Comparison of ENCODE assay signal across 1 cellular context in genomic region chr2:30239308-30240161, GRCh38.
TF ChIP-seq lines count a peak whose summit lies in the region.

No MANE protein-coding gene starts in this region.

TF ChIP-seq in A549, 52 proteins besides CTCF, POLR2A, EP300 and RAD21 (continued from another document):
- TF ChIP-seq ZFP36 (IDR thresholded peaks at IDR 0.05; ENCODE audit: borderline replicate concordance, partially characterized antibody) (no peak), FOSL2 (IDR thresholded peaks at IDR 0.05) (no peak), FOSL2 (CRISPR knock-in tag; IDR thresholded peaks at IDR 0.05) (no peak), ZNF302 (CRISPR knock-in tag; IDR thresholded peaks at IDR 0.05) (no peak), ATOH8 (CRISPR knock-in tag; IDR thresholded peaks at IDR 0.05; ENCODE audit: low read depth) (no peak), CEBPB (IDR thresholded peaks at IDR 0.05) (peak; percentile 28 to 69; a peak in 2 of 4 replicates), USF2 (IDR thresholded peaks at IDR 0.05) (no peak), MAX (IDR thresholded peaks at IDR 0.05) (peak; percentile 64), EHF (CRISPR knock-in tag; IDR thresholded peaks at IDR 0.05) (no peak)
